20 cellular contexts compared by ENCODE assay signal in genomic region chr6:123053602-123054225, GRCh38. TPM values are rescaled to one million over a fixed set of nuclear protein-coding genes. Genes with fewer than 3 reads are reported as not detected.
"Had no signal": no experiment of that assay in that cellular context is flagged by ENCODE, and none has a peak within 500 bp of the region (broad histone marks: within the 10 kb centered on the region; RNA-seq: fewer than 3 reads in every experiment).

No MANE protein-coding gene starts in this region.

- H3K4me1 ChIP-seq: SJCRH30 had no signal

- H3K27ac ChIP-seq: SJCRH30 had no signal

- H3K4me3 ChIP-seq: SJCRH30 had no signal

- H3K27me3 ChIP-seq: SJCRH30 had no signal

- ATAC-seq: Panc1, PC-3, Right ventricle myocardium inferior, SK-N-SH treated with all-trans-retinoic acid at 6 μM for 48 hours had no signal

- DNase-seq: KBM-7, NCI-H1092 treated with DMSO at 0.1 percent for 48 hours, NCI-H1436, NCI-H1694, NCI-H187 treated with DMSO at 0.1 percent for 48 hours, NCI-H2029 treated with DMSO at 0.1 percent for 48 hours, NCI-H226, NCI-H446, NCI-H510A, NCI-H524 treated with DMSO at 0.1 percent for 48 hours, NCI-H748 treated with DMSO at 0.1 percent for 48 hours, PC-3, SHP77 treated with DMSO at 0.1 percent for 48 hours, SJCRH30, T-helper 1 cell had no signal

- H3K36me3 ChIP-seq: SJCRH30 had no signal

RNA-seq across cellular contexts. Expression of gene CLVS2, which starts 57.7 kb away (rescaled TPM):
- total RNA-seq: HT-29, MCF 10A, PC-3, Right ventricle myocardium inferior, SJCRH30 had no signal
